8 cellular contexts compared by ENCODE assay signal in genomic region chr14:50530358-50530757, GRCh38. TPM values are rescaled to one million over a fixed set of nuclear protein-coding genes. Genes with fewer than 3 reads are reported as not detected.
A peak's percentile ranks its signal among the peaks of the same experiment; 100 is the strongest.
DNase-seq lines count a peak whose midpoint lies in the region; ATAC-seq and TF ChIP-seq lines count a peak whose summit lies in the region.

No MANE protein-coding gene starts in this region.

- H3K4me1 ChIP-seq in esophagus muscularis mucosa (peaks cover 12 to 68% (median 58%) of the 10 kb centered on the region in 4 donors), sigmoid colon (peaks cover 0 to 57% (median 44%) of the 10 kb centered on the region in 4 donors)

- 15% methylated on average over 1 of the region's 1 CpG for whole genome bisulfite sequencing in esophagus muscularis mucosa
- WGBS in sigmoid colon, 2 donors = 11 to 34% methylated on average over 1 of the region's 1 CpG

- intact Hi-C loops in esophagus muscularis mucosa (cut with DNase I) (loop anchor here (5.0 to 10.0 kb wide), 2 partner anchors 133 to 416 kb away; partner anchors contain the start of genes CDKL1 and VCPKMT), sigmoid colon (cut with DNase I) (loop anchor here (5.0 to 10.0 kb wide), 3 partner anchors 298 to 676 kb away; partner anchors contain the start of genes NEMF, SOS2 and VCPKMT)

- H3K9me3 ChIP-seq in SK-N-MC (ENCODE audit: low read depth, low read length) = no peaks in the 10 kb centered on the region
- H3K9me3 ChIP-seq in esophagus muscularis mucosa = no peaks in the 10 kb centered on the region
- H3K9me3 ChIP-seq in sigmoid colon = no peaks in the 10 kb centered on the region

- TF ChIP-seq EP300 in esophagus muscularis mucosa (IDR thresholded peaks at IDR 0.05) = no peak
- no peak for TF ChIP-seq EP300 in sigmoid colon (IDR thresholded peaks at IDR 0.05)

- H3K4me3 ChIP-seq in GM12865 (ENCODE audit: low read depth, low read length) = peak overlapping the region; percentile 95; the same call in 1 of the 2 replicates
- peak overlapping the region; percentile 93 for H3K4me3 ChIP-seq in SK-N-MC
- H3K4me3 ChIP-seq in esophagus muscularis mucosa = peak overlapping the region; percentile 87 to 96 (median 92)
- peak overlapping the region in 3 of 4 donors; percentile 62 to 98 (median 81) for H3K4me3 ChIP-seq in sigmoid colon

- H3K27ac ChIP-seq in SK-N-MC = no peak overlapping the region
- H3K27ac ChIP-seq in esophagus muscularis mucosa (replicated peaks in 1 of 4) = peak overlapping the region in 3 of 4 donors; percentile 97 to 98 (median 97)
- H3K27ac ChIP-seq in sigmoid colon = peak overlapping the region in 3 of 4 donors; percentile 4 to 98 (median 96)

- no peak for TF ChIP-seq POLR2A in esophagus muscularis mucosa (IDR thresholded peaks at IDR 0.05; ENCODE audit: low read depth)
- TF ChIP-seq POLR2A in sigmoid colon (IDR thresholded peaks at IDR 0.05) = no peak

- ATAC-seq in GM19324 (IDR thresholded peaks at IDR 0.05; ENCODE audit: low FRiP score, unreplicated experiment) = no peak
- ATAC-seq in HG03342 (IDR thresholded peaks at IDR 0.05; ENCODE audit: unreplicated experiment) = no peak

- H3K27me3 ChIP-seq in esophagus muscularis mucosa = no peaks in the 10 kb centered on the region
- no peaks in the 10 kb centered on the region for H3K27me3 ChIP-seq in sigmoid colon

- DNase-seq in GM12865 (ENCODE audit: low read depth) (no peak), SK-N-MC (ENCODE audit: low read depth, low spot score) (no peak), esophagus muscularis mucosa (ENCODE audit: extremely low spot score) (no peak), sigmoid colon (no peak), RPMI8226 (no peak)
- DNase-seq in stimulated activated CD4-positive, alpha-beta T cell treated with anti-CD3 and anti-CD28 coated beads, Interleukin-4, amount 100 ng/mL, for 1 hour = no peak

- TF ChIP-seq CTCF in GM12865 (IDR thresholded peaks at IDR 0.05; ENCODE audit: insufficient read depth, low read depth, low read length, missing control alignments) (no peak), esophagus muscularis mucosa (IDR thresholded peaks at IDR 0.05) (no peak), sigmoid colon (IDR thresholded peaks at IDR 0.05) (no peak)

- H3K36me3 ChIP-seq in SK-N-MC (ENCODE audit: insufficient read depth, low read length) (peaks cover 5% of the 10 kb centered on the region; the same call in 1 of the 2 replicates), esophagus muscularis mucosa (no peaks in the 10 kb centered on the region), sigmoid colon (no peaks in the 10 kb centered on the region)

- peak overlapping the region; percentile 88 for H3K9ac ChIP-seq in SK-N-MC (ENCODE audit: insufficient read length)

RNA-seq across cellular contexts. Expression of gene MAP4K5, which starts 2.0 kb away (rescaled TPM):
- total RNA-seq in esophagus muscularis mucosa (100 to 1,000 TPM in 1 of 4 donors, 10 to 100 TPM in 3; 84.4 to 108 (median 91.2) TPM), sigmoid colon (100 to 1,000 TPM; 144 to 314 (median 176) TPM)
- polyA plus RNA-seq in sigmoid colon = 10 to 100 TPM; 12.6 to 20.0 (median 19.0) TPM

RNA-seq across cellular contexts. Expression of gene ATL1, which starts 29.6 kb away (rescaled TPM):
- total RNA-seq in esophagus muscularis mucosa = 10 to 100 TPM; 13.6 to 27.9 (median 18.6) TPM
- total RNA-seq in sigmoid colon = 10 to 100 TPM in 3 of 4 donors, 1 to 10 TPM in 1; 9.1 to 22.5 (median 11.3) TPM
- 1 to 10 TPM; 3.2 to 6.6 (median 6.5) TPM for polyA plus RNA-seq in sigmoid colon
